8 cellular contexts compared by ENCODE assay signal in genomic region chr17:60390881-60391418, GRCh38. TPM values are rescaled to one million over a fixed set of nuclear protein-coding genes. Genes with fewer than 3 reads are reported as not detected.
DNase-seq lines count a peak whose midpoint lies in the region; TF ChIP-seq lines count a peak whose summit lies in the region.

No MANE protein-coding gene starts in this region.

- H3K4me3 ChIP-seq in effector memory CD4-positive, alpha-beta T cell (ENCODE audit: insufficient read depth, low read depth, low read length, poor library complexity, severe bottlenecking), result peak overlapping the region; percentile 86
- H3K4me3 ChIP-seq in mesodermal cell (ENCODE audit: extremely low read depth, insufficient read depth, low read length, poor library complexity, severe bottlenecking) (peak overlapping the region; percentile 88), thyroid gland (replicated peaks in 1 of 3) (peak overlapping the region; percentile 67 to 88 (median 83))

- H3K9ac ChIP-seq in ES-I3 (ENCODE audit: low read depth, low read length), result peak overlapping the region; percentile 73

- H3K9me3 ChIP-seq in ES-I3 (ENCODE audit: control insufficient read depth, insufficient read depth, low read length) (no peaks in the 10 kb centered on the region), mesodermal cell (ENCODE audit: control insufficient read depth, low read length) (no peaks in the 10 kb centered on the region), thyroid gland (no peaks in the 10 kb centered on the region)
- H3K9me3 ChIP-seq in effector memory CD4-positive, alpha-beta T cell (ENCODE audit: control insufficient read depth, low read length), result no peaks in the 10 kb centered on the region

- intact Hi-C loops in thyroid gland (cut with DNase I), result loop anchor here (5.0 kb wide), 1 partner anchor 206 kb away; no protein-coding TSS in a partner anchor

- H3K36me3 ChIP-seq in ES-I3 (ENCODE audit: insufficient read depth, low read length) (no peaks in the 10 kb centered on the region), mesodermal cell (ENCODE audit: control insufficient read depth, insufficient read depth, low read length) (no peaks in the 10 kb centered on the region), thyroid gland (no peaks in the 10 kb centered on the region)
- no peaks in the 10 kb centered on the region for H3K36me3 ChIP-seq in effector memory CD4-positive, alpha-beta T cell (ENCODE audit: control insufficient read depth, insufficient read depth, low read length)

- WGBS in mesodermal cell (ENCODE audit: insufficient coverage in 2 of 2), 2 experiments, result 2 to 6% methylated on average over 8 to 10 of the region's 12 CpGs
- WGBS in thyroid gland, 2 donors, result 6 to 7% methylated on average over 10 to 12 of the region's 12 CpGs

- TF ChIP-seq CTCF in thyroid gland (IDR thresholded peaks at IDR 0.05), result no peak

- TF ChIP-seq POLR2A in thyroid gland (IDR thresholded peaks at IDR 0.05), result no peak

- peaks cover 36% of the 10 kb centered on the region for H3K4me1 ChIP-seq in ES-I3 (ENCODE audit: insufficient read depth, low read length)
- peaks cover 12% of the 10 kb centered on the region for H3K4me1 ChIP-seq in effector memory CD4-positive, alpha-beta T cell (ENCODE audit: control insufficient read depth, insufficient read depth, low read length, poor library complexity, severe bottlenecking)
- H3K4me1 ChIP-seq in mesodermal cell (ENCODE audit: control insufficient read depth, insufficient read depth, low read length, poor library complexity, severe bottlenecking), result peaks cover 24% of the 10 kb centered on the region
- peaks cover 24 to 41% of the 10 kb centered on the region in 2 donors for H3K4me1 ChIP-seq in thyroid gland

- H3K27ac ChIP-seq in effector memory CD4-positive, alpha-beta T cell (ENCODE audit: insufficient read depth, low read length, poor library complexity, severe bottlenecking), result peak overlapping the region; percentile 85
- H3K27ac ChIP-seq in mesodermal cell (ENCODE audit: low read depth, low read length, severe bottlenecking) (peak overlapping the region; percentile 93), thyroid gland (peak overlapping the region; percentile 74 to 93 (median 91))

- H3K27me3 ChIP-seq in effector memory CD4-positive, alpha-beta T cell (replicated peaks; ENCODE audit: control insufficient read depth, insufficient read depth, low read length, poor library complexity, severe bottlenecking), result no peaks in the 10 kb centered on the region
- H3K27me3 ChIP-seq in thyroid gland, result no peaks in the 10 kb centered on the region

- DNase-seq in LHCN-M2 (ENCODE audit: low read depth) (peak; percentile 56), thyroid gland (peak; percentile 37 to 54), epidermal melanocyte (ENCODE audit: insufficient read length, low spot score) (no peak), middle frontal gyrus (ENCODE audit: extremely low spot score, low spot score) (no peak)
- DNase-seq in activated CD4-positive, alpha-beta T cell treated with anti-CD3 and anti-CD28 coated beads for 1 hour, result peak; percentile 8
- peak in 1 of 3 donors; percentile 9 for DNase-seq in effector memory CD4-positive, alpha-beta T cell

RNA-seq across cellular contexts. Expression of gene USP32, which starts 1.0 kb away (rescaled TPM):
- total RNA-seq in LHCN-M2 (2014; rRNA removed), result 32.8 and 36.2 TPM in 2 replicates
- 26.4 TPM for polyA plus RNA-seq in LHCN-M2 (2012)
- polyA plus RNA-seq in mesodermal cell (2013, experiment 1 of 2), result 31.4 TPM
- 30.6 TPM for polyA plus RNA-seq in mesodermal cell (2013, experiment 2 of 2)
- 10 to 100 TPM; 49.9 to 76.5 (median 65.0) TPM for total RNA-seq in thyroid gland

RNA-seq across cellular contexts. Expression of gene CHCT1, which starts 31.3 kb away (rescaled TPM):
- total RNA-seq in LHCN-M2 (2014; rRNA removed) (not detected in 2 replicates), thyroid gland (not detected)
- not detected for polyA plus RNA-seq in LHCN-M2 (2012)
- not detected for polyA plus RNA-seq in mesodermal cell (2013, experiment 1 of 2)
- polyA plus RNA-seq in mesodermal cell (2013, experiment 2 of 2), result not detected

Comparison
In these comparisons a context has a peak if more than half of its experiments do, and no peak if none do; other contexts are left out.
1. DNase-seq: peak in LHCN-M2 (single experiment), activated CD4-positive, alpha-beta T cell treated with anti-CD3 and anti-CD28 coated beads for 1 hour (single experiment) and thyroid gland (2 of 2); none in epidermal melanocyte (single experiment) and middle frontal gyrus (single experiment).
2. Peak in every context shown above with its lines, with median percentiles within 50 percentile points of each other: H3K27ac ChIP-seq and H3K4me3 ChIP-seq.